11 cellular contexts compared by ENCODE assay signal in genomic region chr7:119623427-119623826, GRCh38.
"Had no signal": no experiment of that assay in that cellular context is flagged by ENCODE, and none has a peak within 500 bp of the region (broad histone marks: within the 10 kb centered on the region; RNA-seq: fewer than 3 reads in every experiment).

No MANE protein-coding gene starts in this region.

- H3K4me2 ChIP-seq: GM23338 had no signal

- FAIRE-seq: H1, H54 had no signal

- H2AFZ ChIP-seq: GM23248, GM23338 had no signal

- H3K9me3 ChIP-seq: HAP-1 had no signal

- DNase-seq: GM23248, GOT3, H7, H9, HCEC 1CT, HFFc6 had no signal

- H3K36me3 ChIP-seq: HAP-1 had no signal

- H3K27ac ChIP-seq: GM23248 had no signal

- H3K9ac ChIP-seq: GM23248 had no signal

- H3K4me1 ChIP-seq: HAP-1 had no signal

- ATAC-seq: GM23338, HCT116 had no signal

- H3K4me3 ChIP-seq: GM23248, GM23338, HAP-1 had no signal
